Comparison of ENCODE assay signal across 1 cellular context in the genomic region with DNA sequence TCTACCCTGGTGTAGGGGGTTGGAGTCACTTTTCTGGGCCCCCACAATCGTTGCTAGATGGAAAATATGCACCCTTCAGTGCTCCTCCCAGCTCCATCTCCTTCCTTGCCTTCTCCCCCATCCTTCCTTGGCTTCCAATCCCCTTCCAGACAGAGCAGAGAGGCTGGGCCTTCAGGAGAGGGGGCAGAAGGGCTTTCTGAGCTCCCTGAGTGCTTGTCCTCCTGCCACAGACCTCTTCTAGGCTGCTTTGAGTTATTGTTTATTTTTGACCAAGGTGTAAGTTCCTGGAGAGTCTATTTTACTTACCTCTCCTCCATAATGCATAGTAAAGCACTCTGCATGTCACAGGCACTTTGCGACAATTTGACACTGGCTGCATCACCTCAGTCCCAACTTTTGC.
TF ChIP-seq lines count a peak whose summit lies in the region.

No MANE protein-coding gene starts in this region.

TF ChIP-seq in GM23338, 12 proteins besides CTCF, POLR2A, EP300 and RAD21 (continued from another document):
- TF ChIP-seq ZNF462 (CRISPR knock-in tag; IDR thresholded peaks at IDR 0.05) (no peak), ZNF331 (CRISPR knock-in tag; IDR thresholded peaks at IDR 0.05; ENCODE audit: low read depth) (no peak), JUNB (IDR thresholded peaks at IDR 0.05; ENCODE audit: unreplicated experiment) (no peak), CREB1 (CRISPR knock-in tag; IDR thresholded peaks at IDR 0.05; ENCODE audit: low read depth) (no peak), ZNF114 (CRISPR knock-in tag; IDR thresholded peaks at IDR 0.05) (no peak), NANOG (IDR thresholded peaks at IDR 0.05; ENCODE audit: borderline replicate concordance) (no peak), POLR2AphosphoS5 (IDR thresholded peaks at IDR 0.05; ENCODE audit: low read depth) (no peak), EZH2phosphoT487 (IDR thresholded peaks at IDR 0.05; ENCODE audit: unreplicated experiment) (no peak), ETS1 (IDR thresholded peaks at IDR 0.05) (no peak)
- TF ChIP-seq, protein P1, sequence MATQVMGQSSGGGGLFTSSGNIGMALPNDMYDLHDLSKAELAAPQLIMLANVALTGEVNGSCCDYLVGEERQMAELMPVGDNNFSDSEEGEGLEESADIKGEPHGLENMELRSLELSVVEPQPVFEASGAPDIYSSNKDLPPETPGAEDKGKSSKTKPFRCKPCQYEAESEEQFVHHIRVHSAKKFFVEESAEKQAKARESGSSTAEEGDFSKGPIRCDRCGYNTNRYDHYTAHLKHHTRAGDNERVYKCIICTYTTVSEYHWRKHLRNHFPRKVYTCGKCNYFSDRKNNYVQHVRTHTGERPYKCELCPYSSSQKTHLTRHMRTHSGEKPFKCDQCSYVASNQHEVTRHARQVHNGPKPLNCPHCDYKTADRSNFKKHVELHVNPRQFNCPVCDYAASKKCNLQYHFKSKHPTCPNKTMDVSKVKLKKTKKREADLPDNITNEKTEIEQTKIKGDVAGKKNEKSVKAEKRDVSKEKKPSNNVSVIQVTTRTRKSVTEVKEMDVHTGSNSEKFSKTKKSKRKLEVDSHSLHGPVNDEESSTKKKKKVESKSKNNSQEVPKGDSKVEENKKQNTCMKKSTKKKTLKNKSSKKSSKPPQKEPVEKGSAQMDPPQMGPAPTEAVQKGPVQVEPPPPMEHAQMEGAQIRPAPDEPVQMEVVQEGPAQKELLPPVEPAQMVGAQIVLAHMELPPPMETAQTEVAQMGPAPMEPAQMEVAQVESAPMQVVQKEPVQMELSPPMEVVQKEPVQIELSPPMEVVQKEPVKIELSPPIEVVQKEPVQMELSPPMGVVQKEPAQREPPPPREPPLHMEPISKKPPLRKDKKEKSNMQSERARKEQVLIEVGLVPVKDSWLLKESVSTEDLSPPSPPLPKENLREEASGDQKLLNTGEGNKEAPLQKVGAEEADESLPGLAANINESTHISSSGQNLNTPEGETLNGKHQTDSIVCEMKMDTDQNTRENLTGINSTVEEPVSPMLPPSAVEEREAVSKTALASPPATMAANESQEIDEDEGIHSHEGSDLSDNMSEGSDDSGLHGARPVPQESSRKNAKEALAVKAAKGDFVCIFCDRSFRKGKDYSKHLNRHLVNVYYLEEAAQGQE (IDR thresholded peaks at IDR 0.05; ENCODE audit: unreplicated experiment) = no peak
